In genomic region chr10:78815702-78816334, GRCh38 we compare ENCODE assay signal across 25 cellular contexts.
DNase-seq lines count a peak whose midpoint lies in the region; ATAC-seq, FAIRE-seq and TF ChIP-seq lines count a peak whose summit lies in the region.
"Had no signal": no experiment of that assay in that cellular context is flagged by ENCODE, and none has a peak within 500 bp of the region (broad histone marks: within the 10 kb centered on the region; RNA-seq: fewer than 3 reads in every experiment).

No MANE protein-coding gene starts in this region.

- no peaks in the 10 kb centered on the region for H3F3A ChIP-seq in SK-N-SH (replicated peaks; ENCODE audit: insufficient read depth)

- H3K36me3 ChIP-seq in HCT116 (ENCODE audit: control insufficient read depth in 1 of 2, insufficient read depth in 2 of 2, low read length in 2 of 2): no peaks in the 10 kb centered on the region
- H3K36me3 ChIP-seq in hepatocyte (replicated peaks; ENCODE audit: insufficient read depth, low read depth): no peaks in the 10 kb centered on the region
- H3K36me3 ChIP-seq in liver (ENCODE audit: control insufficient read depth in 4 of 4, insufficient read depth in 3 of 4, low read depth in 1 of 4, low read length in 3 of 4): no peaks in the 10 kb centered on the region
- no peaks in the 10 kb centered on the region for H3K36me3 ChIP-seq in SK-N-SH (replicated peaks in 1 of 2; ENCODE audit: control insufficient read depth in 1 of 2, insufficient read depth in 2 of 2, low read length in 1 of 2)
- no peaks in the 10 kb centered on the region for H3K36me3 ChIP-seq in endodermal cell (ENCODE audit: control insufficient read depth, insufficient read depth, low read length)
- no peaks in the 10 kb centered on the region for H3K36me3 ChIP-seq in left ventricle myocardium inferior
- H3K36me3 ChIP-seq: BLaER1 treated with 17β-estradiol and CSF1 and Interleukin-3, amounts not matched to agents 10 nM and 100 nM had no signal

- H3K4me3 ChIP-seq in HCT116 (replicated peaks in 1 of 2; ENCODE audit: low read depth in 1 of 2, low read length in 2 of 2) (no peak overlapping the region), hepatocyte (no peak overlapping the region), liver (ENCODE audit: low read depth in 1 of 3, low read length in 3 of 3) (no peak overlapping the region), SK-N-SH (ENCODE audit: low read depth in 2 of 2, low read length in 1 of 2) (no peak overlapping the region), endodermal cell (ENCODE audit: low read length) (no peak overlapping the region), left ventricle myocardium inferior (no peak overlapping the region)
- H3K4me3 ChIP-seq: BLaER1 treated with 17β-estradiol and CSF1 and Interleukin-3, amounts not matched to agents 10 nM and 100 nM had no signal

- no peak overlapping the region for H3K4me3 Mint-ChIP-seq in endodermal cell
- H3K4me3 Mint-ChIP-seq: CD4-positive, alpha-beta memory T cell had no signal

- TF ChIP-seq POLR2A in HCT116 (IDR thresholded peaks at IDR 0.05; ENCODE audit: borderline replicate concordance, extremely low read depth, insufficient read depth, insufficient read length): no peak

- H3K27me3 ChIP-seq in HCT116 (ENCODE audit: insufficient read depth, low read length) (no peaks in the 10 kb centered on the region), hepatocyte (no peaks in the 10 kb centered on the region), liver (ENCODE audit: control insufficient read depth in 4 of 4, insufficient read depth in 4 of 4, low read length in 3 of 4) (peaks cover 0 to 2% (median 0%) of the 10 kb centered on the region in 4 donors), SK-N-SH (ENCODE audit: insufficient read depth) (no peaks in the 10 kb centered on the region), endodermal cell (ENCODE audit: control insufficient read depth, insufficient read depth, low read length, poor library complexity, severe bottlenecking) (no peaks in the 10 kb centered on the region), left ventricle myocardium inferior (ENCODE audit: low read depth) (no peaks in the 10 kb centered on the region)
- H3K27me3 ChIP-seq: BLaER1 treated with 17β-estradiol and CSF1 and Interleukin-3, amounts not matched to agents 10 nM and 100 nM had no signal

- H3K9me2 ChIP-seq in HCT116 (ENCODE audit: insufficient read depth) (no peaks in the 10 kb centered on the region), hepatocyte (replicated peaks; ENCODE audit: insufficient read depth) (no peaks in the 10 kb centered on the region), SK-N-SH (no peaks in the 10 kb centered on the region)

- peaks cover 14% of the 10 kb centered on the region for H3K27me3 Mint-ChIP-seq in endodermal cell (ENCODE audit: insufficient read depth)

- H3K4me1 ChIP-seq in HCT116 (ENCODE audit: control insufficient read depth in 1 of 2, insufficient read depth in 2 of 2, low read length in 2 of 2): peaks cover 0 to 3% of the 10 kb centered on the region in 2 experiments; a peak in 2 of 4 replicates
- H3K4me1 ChIP-seq in hepatocyte (ENCODE audit: insufficient read depth): no peaks in the 10 kb centered on the region
- peaks cover 0 to 19% (median 4%) of the 10 kb centered on the region in 4 donors for H3K4me1 ChIP-seq in liver (ENCODE audit: control insufficient read depth in 4 of 4, insufficient read depth in 4 of 4, low read length in 3 of 4)
- H3K4me1 ChIP-seq in SK-N-SH (ENCODE audit: control insufficient read depth in 1 of 2, insufficient read depth in 2 of 2, low read depth in 1 of 2, low read length in 1 of 2): peaks cover 0 to 8% of the 10 kb centered on the region in 2 experiments; a peak in 1 of 4 replicates
- no peaks in the 10 kb centered on the region for H3K4me1 ChIP-seq in endodermal cell (ENCODE audit: control insufficient read depth, insufficient read depth, low read length)
- H3K4me1 ChIP-seq in left ventricle myocardium inferior: no peaks in the 10 kb centered on the region

- H3K4me2 ChIP-seq in HCT116 (ENCODE audit: low read length) (peak overlapping the region; percentile 3; the same call in 1 of the 2 replicates), hepatocyte (no peak overlapping the region), SK-N-SH (no peak overlapping the region)
- H3K4me2 ChIP-seq: KMS-11 had no signal

- no peak overlapping the region for H3K27ac Mint-ChIP-seq in endodermal cell
- H3K27ac Mint-ChIP-seq: CD4-positive, alpha-beta memory T cell had no signal

- H3K9ac ChIP-seq in HCT116 (ENCODE audit: low read length) (no peak overlapping the region), liver (ENCODE audit: low read depth in 1 of 2, low read length in 2 of 2) (no peak overlapping the region), SK-N-SH (no peak overlapping the region), endodermal cell (ENCODE audit: extremely low read depth, low read length, poor library complexity, severe bottlenecking) (no peak overlapping the region)
- H3K9ac ChIP-seq: BLaER1 treated with 17β-estradiol and CSF1 and Interleukin-3, amounts not matched to agents 10 nM and 100 nM; KMS-11 had no signal

- CTCF ChIA-PET in HCT116 (lab: Charles Lee) (no interaction called here), SK-N-SH (lab: Yijun Ruan, JAX) (no interaction called here)

- POLR2A ChIA-PET in HCT116 (lab: Charles Lee) (no interaction called here), SK-N-SH (lab: Yijun Ruan, JAX) (no interaction called here)

- H3K9me3 ChIP-seq in HCT116 (ENCODE audit: control insufficient read depth in 1 of 2, insufficient read depth in 1 of 2, low read depth in 1 of 2, low read length in 2 of 2) (no peaks in the 10 kb centered on the region), hepatocyte (ENCODE audit: low read depth) (no peaks in the 10 kb centered on the region), liver (ENCODE audit: control insufficient read depth in 4 of 4, low read length in 3 of 4) (peaks cover 0 to 3% (median 0%) of the 10 kb centered on the region in 4 donors), SK-N-SH (no peaks in the 10 kb centered on the region), endodermal cell (ENCODE audit: control insufficient read depth, low read length) (no peaks in the 10 kb centered on the region), left ventricle myocardium inferior (replicated peaks) (no peaks in the 10 kb centered on the region)
- H3K9me3 ChIP-seq: BLaER1 treated with 17β-estradiol and CSF1 and Interleukin-3, amounts not matched to agents 10 nM and 100 nM had no signal

- WGBS in hepatocyte (ENCODE audit: low lambda C conversion rate, missing lambda C conversion rate): 66% methylated on average over 2 of the region's 2 CpGs
- 47% methylated on average over 2 of the region's 2 CpGs for WGBS in liver
- WGBS in SK-N-SH (ENCODE audit: low lambda C conversion rate): 64% methylated on average over 2 of the region's 2 CpGs
- 93 to 100% methylated on average over 1 to 2 of the region's 2 CpGs for WGBS in endodermal cell (ENCODE audit: insufficient coverage in 1 of 2, insufficient read length in 1 of 2), 2 experiments

- no peak for TF ChIP-seq EP300 in SK-N-SH (IDR thresholded peaks at IDR 0.05; ENCODE audit: borderline replicate concordance in 1 of 2, low read depth in 1 of 2, low read length in 1 of 2)

- H3K4me1 Mint-ChIP-seq in endodermal cell: peaks cover 5% of the 10 kb centered on the region
- H3K4me1 Mint-ChIP-seq: CD4-positive, alpha-beta memory T cell had no signal

- intact Hi-C loops in HCT116 (cut with micrococcal nuclease): no loop called here
- intact Hi-C loops in left ventricle myocardium inferior (cut with micrococcal nuclease): no loop called here

- no peaks in the 10 kb centered on the region for H3K36me3 Mint-ChIP-seq in endodermal cell (ENCODE audit: low read depth)
- H3K36me3 Mint-ChIP-seq: CD4-positive, alpha-beta memory T cell had no signal

- H3K27ac ChIP-seq in HCT116 (ENCODE audit: low read depth, low read length) (no peak overlapping the region), hepatocyte (peak overlapping the region; percentile 22), liver (ENCODE audit: low read depth in 1 of 2, low read length in 2 of 2) (no peak overlapping the region), SK-N-SH (ENCODE audit: low read depth in 2 of 2, low read length in 1 of 2) (no peak overlapping the region), endodermal cell (ENCODE audit: low read depth, low read length) (no peak overlapping the region), left ventricle myocardium inferior (replicated peaks) (no peak overlapping the region)
- H3K27ac ChIP-seq: BLaER1 treated with 17β-estradiol and CSF1 and Interleukin-3, amounts not matched to agents 10 nM and 100 nM; KMS-11 had no signal

- FAIRE-seq in urothelium cell line (lab: Jason Lieb, UNC): peak; percentile 40
- FAIRE-seq: HTR-8/SVneo had no signal

- no peak for TF ChIP-seq RAD21 in HCT116 (IDR thresholded peaks at IDR 0.05; ENCODE audit: low read depth)
- TF ChIP-seq RAD21 in liver (IDR thresholded peaks at IDR 0.05): peak in 1 of 2 donors; percentile 43
- no peak for TF ChIP-seq RAD21 in SK-N-SH (IDR thresholded peaks at IDR 0.05; ENCODE audit: low read length)

- BruUV-seq in HCT116 (replicated peaks; lab: Mats Ljungman, UMichigan): no TSS peak

- H2AFZ ChIP-seq in HCT116 (ENCODE audit: low read depth, low read length, poor library complexity, severe bottlenecking) (no peak overlapping the region), hepatocyte (no peak overlapping the region), SK-N-SH (ENCODE audit: low read depth) (no peak overlapping the region)

- H3K79me2 ChIP-seq in HCT116 (ENCODE audit: insufficient read depth, low read length) (no peaks in the 10 kb centered on the region), hepatocyte (no peaks in the 10 kb centered on the region), SK-N-SH (ENCODE audit: insufficient read depth) (no peaks in the 10 kb centered on the region)

- no peaks in the 10 kb centered on the region for H3K9me3 Mint-ChIP-seq in endodermal cell
- H3K9me3 Mint-ChIP-seq: CD4-positive, alpha-beta memory T cell had no signal

- H4K20me1 ChIP-seq in HCT116 (ENCODE audit: insufficient read depth) (no peaks in the 10 kb centered on the region), hepatocyte (ENCODE audit: insufficient read depth, poor library complexity, severe bottlenecking) (no peaks in the 10 kb centered on the region), SK-N-SH (ENCODE audit: insufficient read depth) (no peaks in the 10 kb centered on the region)
- H4K20me1 ChIP-seq: BLaER1 treated with 17β-estradiol and CSF1 and Interleukin-3, amounts not matched to agents 10 nM and 100 nM had no signal

- no peak for TF ChIP-seq CTCF in HCT116 (IDR thresholded peaks at IDR 0.05 in 2 of 3, conservative IDR thresholded peaks at IDR 0.05 in 1 of 3; ENCODE audit: borderline replicate concordance in 1 of 3, insufficient read depth in 1 of 3, low read depth in 2 of 3, low read length in 2 of 3)
- TF ChIP-seq CTCF in hepatocyte (IDR thresholded peaks at IDR 0.05; ENCODE audit: poor library complexity): no peak
- TF ChIP-seq CTCF in liver (IDR thresholded peaks at IDR 0.05; ENCODE audit: low read depth, low read length, missing input control): no peak
- no peak for TF ChIP-seq CTCF in SK-N-SH (IDR thresholded peaks at IDR 0.05)
- no peak for TF ChIP-seq CTCF in endodermal cell (conservative IDR thresholded peaks at IDR 0.05)
- no peak for TF ChIP-seq CTCF in left ventricle myocardium inferior (IDR thresholded peaks at IDR 0.05; ENCODE audit: borderline replicate concordance)

- RAD21 ChIA-PET in HCT116 (lab: Charles Lee; ENCODE audit: low non-redundant PET in 1 of 2, low total read pairs in 2 of 2, uncharacterized antibody in 2 of 2, unreplicated experiment in 2 of 2): no interaction called here

- no peak for ATAC-seq in HCT116

- no peak for DNase-seq in HCT116 (ENCODE audit: low read depth, low spot score)
- no peak for DNase-seq in hepatocyte (ENCODE audit: low spot score)
- no peak for DNase-seq in urothelium cell line (ENCODE audit: low spot score)
- DNase-seq in SK-N-SH: no peak
- DNase-seq in endodermal cell: no peak
- no peak for DNase-seq in left ventricle myocardium inferior
- no peak for DNase-seq in hepatic stellate cell (ENCODE audit: low spot score)
- DNase-seq: Calu3; CD4-positive, alpha-beta memory T cell; DMS153; GDM1; GOT3; HCEC 1CT; IMR-90; NCI-H1105 treated with DMSO at 0.1 percent for 48 hours; NCI-H2029 treated with DMSO at 0.1 percent for 48 hours; NCI-H345; NCI-H524 treated with DMSO at 0.1 percent for 48 hours; OCI-M1; RPMI8226; SHP77 had no signal
